7 cellular contexts compared by ENCODE assay signal in the genomic region with DNA sequence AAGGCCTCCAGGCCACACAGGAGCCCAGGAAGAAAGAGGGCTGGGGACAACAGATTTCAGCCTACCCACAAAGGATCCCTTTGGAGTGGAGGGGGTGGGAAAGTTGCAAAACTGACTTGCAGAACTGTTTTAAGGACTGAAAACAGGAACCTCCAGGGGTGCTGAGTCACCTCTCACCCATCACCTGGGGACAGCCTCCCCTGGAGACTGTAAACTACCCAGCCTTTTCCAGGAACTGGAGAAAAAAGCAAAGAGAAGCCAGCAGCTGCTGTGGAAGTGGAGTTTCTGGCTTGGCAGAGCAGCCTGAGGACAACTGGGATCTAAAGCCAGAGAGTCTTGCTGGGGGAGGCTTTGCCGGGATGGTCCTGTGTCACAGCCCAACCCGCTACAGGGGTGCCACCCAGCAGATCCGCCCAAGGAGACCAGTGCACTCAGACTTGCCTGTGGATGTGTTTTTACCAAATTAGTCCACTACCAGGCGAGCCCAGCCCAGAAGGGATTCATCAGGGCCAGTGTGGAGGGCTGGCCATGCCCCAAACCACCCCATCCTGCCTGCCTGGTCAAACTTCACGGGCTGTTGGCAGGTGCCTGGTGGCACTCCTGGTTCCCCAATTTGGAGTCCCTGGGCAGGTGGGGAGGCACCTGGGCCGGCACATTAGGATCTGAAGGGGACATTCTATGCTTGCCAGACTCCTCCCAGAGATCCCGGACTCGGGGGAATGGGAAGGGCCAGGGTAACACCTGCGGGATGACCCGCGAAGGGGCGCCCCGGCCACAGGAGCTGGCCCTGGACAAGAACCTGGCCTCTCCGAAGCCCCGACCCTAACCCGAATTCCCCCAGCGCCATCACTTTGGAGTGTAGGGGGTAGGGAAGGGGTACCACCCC. TPM values are rescaled to one million over a fixed set of nuclear protein-coding genes. Genes with fewer than 3 reads are reported as not detected.
DNase-seq lines count a peak whose midpoint lies in the region; ATAC-seq and TF ChIP-seq lines count a peak whose summit lies in the region.
"Had no signal": no experiment of that assay in that cellular context is flagged by ENCODE, and none has a peak within 500 bp of the region (broad histone marks: within the 10 kb centered on the region; RNA-seq: fewer than 3 reads in every experiment).

No MANE protein-coding gene starts in this region.

- H3K4me3 ChIP-seq in body of pancreas, result peak overlapping the region; percentile 63 to 65

- peaks cover 9% of the 10 kb centered on the region for H3K36me3 Mint-ChIP-seq in nephron (ENCODE audit: low read depth)

- TF ChIP-seq RAD21 in Ishikawa (IDR thresholded peaks at IDR 0.05; ENCODE audit: low read depth), result no peak

- peaks cover 53% of the 10 kb centered on the region for H3K4me1 ChIP-seq in body of pancreas

- no peaks in the 10 kb centered on the region for H3K27me3 ChIP-seq in body of pancreas

- ATAC-seq in body of pancreas, result peak; percentile 14
- ATAC-seq in HG03442 (IDR thresholded peaks at IDR 0.05; ENCODE audit: unreplicated experiment), result no peak
- no peak for ATAC-seq in HG02970 (IDR thresholded peaks at IDR 0.05; ENCODE audit: low FRiP score, unreplicated experiment)

- H3K27ac Mint-ChIP-seq in nephron, result peak overlapping the region in 2 of 3 experiments; percentile 13 to 82

- peaks cover 6% of the 10 kb centered on the region for H3K4me1 Mint-ChIP-seq in nephron

- peak overlapping the region; percentile 85 to 93 (median 88) for H3K4me3 Mint-ChIP-seq in nephron

- 7 to 20% methylated on average over 1 to 17 of the region's 17 CpGs for WGBS in body of pancreas, 2 donors

- no peaks in the 10 kb centered on the region for H3K9me3 Mint-ChIP-seq in nephron

- peaks cover 6 to 8% of the 10 kb centered on the region in 2 donors for H3K36me3 ChIP-seq in body of pancreas (replicated peaks in 1 of 2; ENCODE audit: insufficient read depth in 1 of 2, low read depth in 2 of 2)

- no peak for TF ChIP-seq EP300 in Ishikawa (IDR thresholded peaks at IDR 0.05; ENCODE audit: borderline replicate concordance)

- no peaks in the 10 kb centered on the region for H3K27me3 Mint-ChIP-seq in nephron (ENCODE audit: low read depth)

- TF ChIP-seq CTCF in body of pancreas (IDR thresholded peaks at IDR 0.05) (no peak), nephron (IDR thresholded peaks at IDR 0.05; ENCODE audit: unreplicated experiment in 3 of 3) (no peak)

- peak; percentile 21 to 69 (median 67) for TF ChIP-seq POLR2A in body of pancreas (IDR thresholded peaks at IDR 0.05)

- no peaks in the 10 kb centered on the region for H3K9me3 ChIP-seq in body of pancreas

- DNase-seq in body of pancreas (peak; percentile 68 to 79 (median 72)), AG08396 (ENCODE audit: low spot score) (no peak)

- H3K27ac ChIP-seq in body of pancreas, result peak overlapping the region; percentile 81 to 95 (median 94)

- intact Hi-C loops in body of pancreas (cut with DNase I), result no loop called here

TF ChIP-seq in Ishikawa, 13 proteins besides CTCF, POLR2A, EP300 and RAD21:
- TF ChIP-seq, protein P1, sequence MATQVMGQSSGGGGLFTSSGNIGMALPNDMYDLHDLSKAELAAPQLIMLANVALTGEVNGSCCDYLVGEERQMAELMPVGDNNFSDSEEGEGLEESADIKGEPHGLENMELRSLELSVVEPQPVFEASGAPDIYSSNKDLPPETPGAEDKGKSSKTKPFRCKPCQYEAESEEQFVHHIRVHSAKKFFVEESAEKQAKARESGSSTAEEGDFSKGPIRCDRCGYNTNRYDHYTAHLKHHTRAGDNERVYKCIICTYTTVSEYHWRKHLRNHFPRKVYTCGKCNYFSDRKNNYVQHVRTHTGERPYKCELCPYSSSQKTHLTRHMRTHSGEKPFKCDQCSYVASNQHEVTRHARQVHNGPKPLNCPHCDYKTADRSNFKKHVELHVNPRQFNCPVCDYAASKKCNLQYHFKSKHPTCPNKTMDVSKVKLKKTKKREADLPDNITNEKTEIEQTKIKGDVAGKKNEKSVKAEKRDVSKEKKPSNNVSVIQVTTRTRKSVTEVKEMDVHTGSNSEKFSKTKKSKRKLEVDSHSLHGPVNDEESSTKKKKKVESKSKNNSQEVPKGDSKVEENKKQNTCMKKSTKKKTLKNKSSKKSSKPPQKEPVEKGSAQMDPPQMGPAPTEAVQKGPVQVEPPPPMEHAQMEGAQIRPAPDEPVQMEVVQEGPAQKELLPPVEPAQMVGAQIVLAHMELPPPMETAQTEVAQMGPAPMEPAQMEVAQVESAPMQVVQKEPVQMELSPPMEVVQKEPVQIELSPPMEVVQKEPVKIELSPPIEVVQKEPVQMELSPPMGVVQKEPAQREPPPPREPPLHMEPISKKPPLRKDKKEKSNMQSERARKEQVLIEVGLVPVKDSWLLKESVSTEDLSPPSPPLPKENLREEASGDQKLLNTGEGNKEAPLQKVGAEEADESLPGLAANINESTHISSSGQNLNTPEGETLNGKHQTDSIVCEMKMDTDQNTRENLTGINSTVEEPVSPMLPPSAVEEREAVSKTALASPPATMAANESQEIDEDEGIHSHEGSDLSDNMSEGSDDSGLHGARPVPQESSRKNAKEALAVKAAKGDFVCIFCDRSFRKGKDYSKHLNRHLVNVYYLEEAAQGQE (IDR thresholded peaks at IDR 0.05; ENCODE audit: low read depth), result no peak
- TF ChIP-seq ZBTB7A (IDR thresholded peaks at IDR 0.05; ENCODE audit: low read depth) (peak; percentile 26; the same call in 1 of the 2 replicates), TEAD4 (IDR thresholded peaks at IDR 0.05) (no peak), YY1 (IDR thresholded peaks at IDR 0.05; ENCODE audit: low read depth) (no peak)

RNA-seq across cellular contexts. Expression of a gene that starts 0.8 kb away (rescaled TPM):
- 10 to 100 TPM; 36.8 to 38.6 TPM for total RNA-seq in body of pancreas

RNA-seq across cellular contexts. Expression of a gene that starts 12.3 kb away (rescaled TPM):
- total RNA-seq in body of pancreas, result 10 to 100 TPM in 1 of 2 donors, not detected in 1; 16.5 TPM
- total RNA-seq: dermis microvascular lymphatic vessel endothelial cell had no signal

RNA-seq across cellular contexts. Expression of a gene that starts 17.2 kb away (rescaled TPM):
- total RNA-seq in body of pancreas, result 10 to 100 TPM; 39.2 to 86.1 TPM

RNA-seq across cellular contexts. Expression of a gene that starts 22.5 kb away (rescaled TPM):
- 1,000 to 10,000 TPM; 2,300 to 2,472 TPM for total RNA-seq in body of pancreas

RNA-seq across cellular contexts. Expression of a gene that starts 24.0 kb away (rescaled TPM):
- total RNA-seq in body of pancreas, result not detected
- total RNA-seq: dermis microvascular lymphatic vessel endothelial cell had no signal
